ENCODE assay signal across 2 cellular contexts in the genomic region with DNA sequence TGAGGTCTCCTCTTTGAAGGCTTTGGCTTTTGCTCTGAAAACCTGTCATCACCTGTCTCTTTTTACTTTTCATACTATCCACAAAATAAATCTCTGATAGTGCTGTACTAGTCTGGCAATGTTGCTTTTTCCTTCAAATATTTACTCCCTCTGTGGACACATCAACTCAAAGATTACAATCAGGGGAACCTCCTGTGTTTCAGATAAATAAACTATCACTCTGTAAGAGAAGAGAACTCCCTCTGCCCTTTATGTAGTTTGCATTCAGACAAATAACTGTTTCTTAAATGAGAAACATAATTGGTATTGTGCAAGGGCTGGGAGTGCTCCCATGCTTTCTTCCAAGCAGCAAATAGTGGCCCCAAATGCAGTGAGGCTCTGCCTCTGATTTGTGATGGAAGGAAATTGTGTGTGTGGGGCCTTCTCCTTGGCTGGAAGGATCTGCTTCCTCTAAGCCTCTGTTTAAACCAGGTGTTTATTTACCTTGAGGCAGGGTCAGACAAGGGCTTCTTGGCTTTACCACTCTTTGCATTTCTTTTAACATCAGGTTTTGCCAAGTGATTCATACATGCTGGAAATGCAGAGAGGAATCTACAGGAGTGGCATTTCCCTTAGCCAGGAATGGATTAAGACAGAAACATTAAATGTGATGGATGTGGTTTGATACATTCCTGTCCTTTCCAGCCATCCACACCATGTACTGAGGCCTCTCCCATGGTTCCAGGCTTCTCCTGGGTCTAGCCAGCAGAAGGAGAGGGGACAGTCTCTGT.
TF ChIP-seq lines count a peak whose summit lies in the region.

No MANE protein-coding gene starts in this region.

TF ChIP-seq in A549, 52 proteins besides CTCF, POLR2A, EP300 and RAD21:
- TF ChIP-seq, protein P1, sequence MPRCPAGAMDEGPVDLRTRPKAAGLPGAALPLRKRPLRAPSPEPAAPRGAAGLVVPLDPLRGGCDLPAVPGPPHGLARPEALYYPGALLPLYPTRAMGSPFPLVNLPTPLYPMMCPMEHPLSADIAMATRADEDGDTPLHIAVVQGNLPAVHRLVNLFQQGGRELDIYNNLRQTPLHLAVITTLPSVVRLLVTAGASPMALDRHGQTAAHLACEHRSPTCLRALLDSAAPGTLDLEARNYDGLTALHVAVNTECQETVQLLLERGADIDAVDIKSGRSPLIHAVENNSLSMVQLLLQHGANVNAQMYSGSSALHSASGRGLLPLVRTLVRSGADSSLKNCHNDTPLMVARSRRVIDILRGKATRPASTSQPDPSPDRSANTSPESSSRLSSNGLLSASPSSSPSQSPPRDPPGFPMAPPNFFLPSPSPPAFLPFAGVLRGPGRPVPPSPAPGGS (IDR thresholded peaks at IDR 0.05): no peak
- peak; percentile 47; the same call in 1 of the 2 replicates for TF ChIP-seq GATA3 (IDR thresholded peaks at IDR 0.05; ENCODE audit: borderline replicate concordance)
- peak; percentile 30; the same call in 1 of the 2 replicates for TF ChIP-seq JUNB (IDR thresholded peaks at IDR 0.05)

TF ChIP-seq in IMR-90, 13 proteins besides CTCF, POLR2A, EP300 and RAD21:
- no peak for TF ChIP-seq FOS (IDR thresholded peaks at IDR 0.05; ENCODE audit: low read depth, low read length)
- TF ChIP-seq MXI1 (IDR thresholded peaks at IDR 0.05; ENCODE audit: borderline replicate concordance, low read depth, low read length): no peak
- no peak for TF ChIP-seq CHD1 (IDR thresholded peaks at IDR 0.05; ENCODE audit: low read depth, low read length)
- no peak for TF ChIP-seq NFE2L2 (IDR thresholded peaks at IDR 0.05; ENCODE audit: low read depth, low read length)
- TF ChIP-seq CEBPB (IDR thresholded peaks at IDR 0.05; ENCODE audit: low read depth, low read length): peak; percentile 67
- TF ChIP-seq, protein P2, sequence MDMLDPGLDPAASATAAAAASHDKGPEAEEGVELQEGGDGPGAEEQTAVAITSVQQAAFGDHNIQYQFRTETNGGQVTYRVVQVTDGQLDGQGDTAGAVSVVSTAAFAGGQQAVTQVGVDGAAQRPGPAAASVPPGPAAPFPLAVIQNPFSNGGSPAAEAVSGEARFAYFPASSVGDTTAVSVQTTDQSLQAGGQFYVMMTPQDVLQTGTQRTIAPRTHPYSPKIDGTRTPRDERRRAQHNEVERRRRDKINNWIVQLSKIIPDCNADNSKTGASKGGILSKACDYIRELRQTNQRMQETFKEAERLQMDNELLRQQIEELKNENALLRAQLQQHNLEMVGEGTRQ (IDR thresholded peaks at IDR 0.05; ENCODE audit: low read depth, low read length): no peak
